ENCODE assay signal across 20 cellular contexts in genomic region chr9:129107651-129108050, GRCh38.
"Had no signal": no experiment of that assay in that cellular context is flagged by ENCODE, and none has a peak within 500 bp of the region (broad histone marks: within the 10 kb centered on the region; RNA-seq: fewer than 3 reads in every experiment).

No MANE protein-coding gene starts in this region.

- H3K9me3 Mint-ChIP-seq: endodermal cell, immature natural killer cell, memory B cell, mesothelial cell of epicardium, natural killer cell, neural crest cell had no signal

- H3K27ac Mint-ChIP-seq: endodermal cell, immature natural killer cell, memory B cell, mesothelial cell of epicardium, natural killer cell had no signal

- H3K36me3 Mint-ChIP-seq: immature natural killer cell, memory B cell, natural killer cell had no signal

- H3K36me3 ChIP-seq: colonic mucosa had no signal

- H3K4me3 Mint-ChIP-seq: endodermal cell, memory B cell, mesothelial cell of epicardium, natural killer cell had no signal

- H3K27ac ChIP-seq: colonic mucosa, foreskin keratinocyte, left ventricle myocardium inferior, lower lobe of right lung, parathyroid adenoma, sigmoid colon had no signal

- ATAC-seq: foreskin keratinocyte, left cardiac atrium, lower lobe of right lung, natural killer cell had no signal

- DNase-seq: colonic mucosa; dermis blood vessel endothelial cell; endodermal cell; erythroblast; foreskin keratinocyte; immature natural killer cell; left cardiac atrium; left ventricle myocardium inferior; lower lobe of right lung; natural killer cell; nucleus accumbens; sigmoid colon; small intestine; stimulated activated CD4-positive, alpha-beta T cell treated with anti-CD3 and anti-CD28 coated beads, Interleukin-12 subunit alpha, Interleukin-12 subunit beta, amount 100 ng/mL, for 4 hours; stimulated activated naive CD4-positive, alpha-beta T cell; trophoblast cell had no signal

- H3K4me1 ChIP-seq: foreskin keratinocyte had no signal

- H3K27me3 Mint-ChIP-seq: memory B cell had no signal

- H3K4me3 ChIP-seq: colonic mucosa, left ventricle myocardium inferior, lower lobe of right lung, sigmoid colon had no signal

- H3K27me3 ChIP-seq: colonic mucosa, sigmoid colon had no signal

- H3K9me3 ChIP-seq: colonic mucosa, left ventricle myocardium inferior, lower lobe of right lung, sigmoid colon had no signal
